8 cellular contexts compared by ENCODE assay signal in genomic region chr17:56595831-56596740, GRCh38. TPM values are rescaled to one million over a fixed set of nuclear protein-coding genes. Genes with fewer than 3 reads are reported as not detected.
DNase-seq lines count a peak whose midpoint lies in the region; ATAC-seq and TF ChIP-seq lines count a peak whose summit lies in the region.

No MANE protein-coding gene starts in this region.

- no peak for TF ChIP-seq CTCF in foreskin fibroblast (IDR thresholded peaks at IDR 0.05; ENCODE audit: low read depth, low read length)

- H3K9me3 ChIP-seq in SJSA1 (replicated peaks): peaks cover 3% of the 10 kb centered on the region; the same call in 1 of the 2 replicates

- ATAC-seq in GM21723 (IDR thresholded peaks at IDR 0.05; ENCODE audit: unreplicated experiment): no peak

- no peaks in the 10 kb centered on the region for H3K36me3 ChIP-seq in SJSA1

- H3K27ac ChIP-seq in SJSA1: no peak overlapping the region

- peaks cover 56% of the 10 kb centered on the region for H3K4me1 ChIP-seq in SJSA1 (replicated peaks)

- H3K4me3 ChIP-seq in SJSA1 (peak overlapping the region; percentile 21), foreskin fibroblast (ENCODE audit: low read depth in 1 of 2, low read length in 2 of 2) (peak overlapping the region; percentile 41 to 61)

- H3K27me3 ChIP-seq in SJSA1 (replicated peaks): peaks cover 22% of the 10 kb centered on the region

- DNase-seq in NCI-H1092 (lab: John Stamatoyannopoulos, UW) (peak; percentile 4), NCI-H1092 treated with DMSO at 0.1 percent for 48 hours (lab: John Stamatoyannopoulos, UW) (no peak), SJSA1 (ENCODE audit: low read depth in 1 of 2, low spot score in 2 of 2) (peak; percentile 50 to 63), foreskin fibroblast (peak in 1 of 2 donors; percentile 17)
- DNase-seq in stimulated activated CD4-positive, alpha-beta T cell treated with anti-CD3 and anti-CD28 coated beads, Interleukin-2, amount 100 ng/mL, for 24 hours: peak; percentile 23 to 40
- no peak for DNase-seq in activated effector memory CD4-positive, alpha-beta T cell treated with anti-CD3 and anti-CD28 coated beads, Interleukin-2, amount 50 U/mL, for 16 hours
- no peak for DNase-seq in effector CD4-positive, alpha-beta T cell

RNA-seq across cellular contexts. Expression of gene NOG, which starts 2.6 kb away (rescaled TPM):
- total RNA-seq in SJSA1 (2014; rRNA removed; shearing (Covaris generic)): 11.0 and 13.2 TPM in 2 replicates

Comparison
In these comparisons a context has a peak if more than half of its experiments do, and no peak if none do; other contexts are left out.
1. DNase-seq: peak in NCI-H1092 (single experiment), SJSA1 (2 of 2) and stimulated activated CD4-positive, alpha-beta T cell treated with anti-CD3 and anti-CD28 coated beads, Interleukin-2, amount 100 ng/mL, for 24 hours (2 of 2); none in NCI-H1092 treated with DMSO at 0.1 percent for 48 hours (single experiment), activated effector memory CD4-positive, alpha-beta T cell treated with anti-CD3 and anti-CD28 coated beads, Interleukin-2, amount 50 U/mL, for 16 hours (single experiment) and effector CD4-positive, alpha-beta T cell (single experiment).